In genomic region chr1:205711105-205712048, GRCh38 we compare ENCODE assay signal across 8 cellular contexts. TPM values are rescaled to one million over a fixed set of nuclear protein-coding genes. Genes with fewer than 3 reads are reported as not detected.
DNase-seq lines count a peak whose midpoint lies in the region; ATAC-seq, FAIRE-seq and TF ChIP-seq lines count a peak whose summit lies in the region.

No MANE protein-coding gene starts in this region.

- H3K9me3 Mint-ChIP-seq in activated naive CD4-positive, alpha-beta T cell treated with anti-CD3 and anti-CD28 coated beads for 36 hours: no peaks in the 10 kb centered on the region

- FAIRE-seq in pancreas (lab: Jason Lieb, UNC): no peak

- TF ChIP-seq CTCF in Peyer's patch (IDR thresholded peaks at IDR 0.05) (peak; percentile 77 to 96 (median 90)), pancreas (IDR thresholded peaks at IDR 0.05) (peak; percentile 78 to 87 (median 82)), uterus (IDR thresholded peaks at IDR 0.05) (peak; percentile 69 to 85 (median 78))

- intact Hi-C loops in activated naive CD4-positive, alpha-beta T cell treated with anti-CD3 and anti-CD28 coated beads for 36 hours (cut with micrococcal nuclease): loop anchor here (1.0 to 2.0 kb wide), 6 partner anchors 31 to 119 kb away; partner anchors contain the start of genes RAB29 and SLC45A3
- intact Hi-C loops in pancreas (cut with DNase I): no loop called here
- intact Hi-C loops in uterus (cut with DNase I; ENCODE audit: low total_unique reads): no loop called here

- H3K36me3 ChIP-seq in Peyer's patch: peaks cover 0 to 10% (median 0%) of the 10 kb centered on the region in 3 donors
- no peaks in the 10 kb centered on the region for H3K36me3 ChIP-seq in pancreas
- H3K36me3 ChIP-seq in uterus: no peaks in the 10 kb centered on the region

- H3K4me1 ChIP-seq in Peyer's patch: no peaks in the 10 kb centered on the region
- no peaks in the 10 kb centered on the region for H3K4me1 ChIP-seq in pancreas
- no peaks in the 10 kb centered on the region for H3K4me1 ChIP-seq in uterus

- H3K27ac Mint-ChIP-seq in activated naive CD4-positive, alpha-beta T cell treated with anti-CD3 and anti-CD28 coated beads for 36 hours: peak overlapping the region; percentile 56

- TF ChIP-seq POLR2A in Peyer's patch (IDR thresholded peaks at IDR 0.05) (no peak), uterus (IDR thresholded peaks at IDR 0.05) (no peak)

- H3K4me1 Mint-ChIP-seq in activated naive CD4-positive, alpha-beta T cell treated with anti-CD3 and anti-CD28 coated beads for 36 hours (ENCODE audit: low read depth): peaks cover 22% of the 10 kb centered on the region

- H3K27ac ChIP-seq in Peyer's patch: no peak overlapping the region
- no peak overlapping the region for H3K27ac ChIP-seq in pancreas
- peak overlapping the region in 1 of 2 donors; percentile 28 for H3K27ac ChIP-seq in uterus

- H3K27me3 ChIP-seq in Peyer's patch (no peaks in the 10 kb centered on the region), pancreas (no peaks in the 10 kb centered on the region), uterus (no peaks in the 10 kb centered on the region)

- peak; percentile 36 to 58 for DNase-seq in activated CD8-positive, alpha-beta memory T cell treated with anti-CD3 and anti-CD28 coated beads for 4 hours (ENCODE audit: low read depth in 2 of 2)
- no peak for DNase-seq in activated CD8-positive, alpha-beta memory T cell treated with anti-CD3 and anti-CD28 coated beads for 24 hours
- DNase-seq in LHCN-M2 (ENCODE audit: low read depth) (peak; percentile 81), Peyer's patch (peak in 2 of 3 donors; percentile 81 to 87), globus pallidus (ENCODE audit: low spot score) (peak; percentile 86), pancreas (peak in 3 of 6 donors; percentile 36 to 69 (median 61)), uterus (peak; percentile 39 to 75)
- peak; percentile 85 for DNase-seq in activated naive CD4-positive, alpha-beta T cell treated with anti-CD3 and anti-CD28 coated beads for 36 hours

- peaks cover 4% of the 10 kb centered on the region for H3K36me3 Mint-ChIP-seq in activated naive CD4-positive, alpha-beta T cell treated with anti-CD3 and anti-CD28 coated beads for 36 hours (ENCODE audit: low read depth)

- no peaks in the 10 kb centered on the region for H3K9me3 ChIP-seq in Peyer's patch
- no peaks in the 10 kb centered on the region for H3K9me3 ChIP-seq in pancreas
- H3K9me3 ChIP-seq in uterus: no peaks in the 10 kb centered on the region

- ATAC-seq in pancreas: peak; percentile 83 to 94 (median 88)

- H3K4me3 Mint-ChIP-seq in activated naive CD4-positive, alpha-beta T cell treated with anti-CD3 and anti-CD28 coated beads for 36 hours: no peak overlapping the region

- H3K27me3 Mint-ChIP-seq in activated naive CD4-positive, alpha-beta T cell treated with anti-CD3 and anti-CD28 coated beads for 36 hours (ENCODE audit: low read depth): no peaks in the 10 kb centered on the region

- H3K4me3 ChIP-seq in Peyer's patch: no peak overlapping the region
- no peak overlapping the region for H3K4me3 ChIP-seq in pancreas
- no peak overlapping the region for H3K4me3 ChIP-seq in uterus

- WGBS in pancreas, 2 donors: 34 to 40% methylated on average over 8 of the region's 8 CpGs

- CTCF ChIA-PET in activated naive CD4-positive, alpha-beta T cell treated with anti-CD3 and anti-CD28 coated beads for 36 hours (lab: Charles Lee): interaction anchor here (0.7 to 14.1 kb wide), 32 partner anchors 8 to 319 kb away, joined by 3 to 243 read pairs (median 4); partner anchors contain the start of genes ELK4, PM20D1 and SLC45A3

RNA-seq across cellular contexts. Expression of gene SLC45A3, which starts 31.1 kb away (rescaled TPM):
- 4.1 and 5.6 TPM in 2 replicates for total RNA-seq in LHCN-M2 (2014; rRNA removed)
- 1.3 TPM for polyA plus RNA-seq in LHCN-M2 (2012)
- 10 to 100 TPM in 2 of 4 donors, 1 to 10 TPM in 2; 7.4 to 16.0 (median 11.2) TPM for total RNA-seq in Peyer's patch
- total RNA-seq in activated naive CD4-positive, alpha-beta T cell treated with anti-CD3 and anti-CD28 coated beads for 36 hours: under 1 TPM; 0.15 to 0.26 TPM
- total RNA-seq in pancreas: 1 to 10 TPM in 3 of 6 donors, under 1 TPM in 3; 0.28 to 2.1 (median 0.90) TPM
- 1 to 10 TPM; 1.4 to 4.7 TPM for polyA plus RNA-seq in pancreas
- 1 to 10 TPM in 2 of 4 donors, under 1 TPM in 2; 0.51 to 4.1 (median 1.6) TPM for total RNA-seq in uterus

RNA-seq across cellular contexts. Expression of gene NUCKS1, which starts 38.6 kb away (rescaled TPM):
- total RNA-seq in LHCN-M2 (2014; rRNA removed) (154 and 175 TPM in 2 replicates), Peyer's patch (10 to 100 TPM; 21.1 to 64.5 (median 41.5) TPM), pancreas (10 to 100 TPM; 33.0 to 69.6 (median 53.5) TPM), uterus (100 to 1,000 TPM in 3 of 4 donors, 10 to 100 TPM in 1; 59.4 to 286 (median 159) TPM)
- polyA plus RNA-seq in LHCN-M2 (2012): 68.3 TPM
- total RNA-seq in activated naive CD4-positive, alpha-beta T cell treated with anti-CD3 and anti-CD28 coated beads for 36 hours: 100 to 1,000 TPM; 215 to 218 TPM
- polyA plus RNA-seq in pancreas: 10 to 100 TPM; 15.1 to 91.4 TPM
